23 cellular contexts compared by ENCODE assay signal in genomic region chr9:9862412-9862811, GRCh38.
"Had no signal": no experiment of that assay in that cellular context is flagged by ENCODE, and none has a peak within 500 bp of the region (broad histone marks: within the 10 kb centered on the region; RNA-seq: fewer than 3 reads in every experiment).

No MANE protein-coding gene starts in this region.

- H3K27me3 ChIP-seq: colonic mucosa, esophagus squamous epithelium, gastrocnemius medialis, heart right ventricle, left lung had no signal

- H3K4me3 ChIP-seq: colonic mucosa, esophagus squamous epithelium, gastrocnemius medialis, heart right ventricle, left lung, lower lobe of right lung, mucosa of descending colon had no signal

- H3K4me1 ChIP-seq: colonic mucosa, esophagus squamous epithelium, gastrocnemius medialis, heart right ventricle, left lung, lower lobe of right lung had no signal

- H3K36me3 ChIP-seq: colonic mucosa, esophagus squamous epithelium, gastrocnemius medialis, heart right ventricle, left lung, lower lobe of right lung had no signal

- ATAC-seq: effector memory CD8-positive, alpha-beta T cell; esophagus mucosa; gastrocnemius medialis; heart right ventricle; left cardiac atrium; left lung; left ventricle myocardium superior; lower lobe of right lung; mucosa of descending colon had no signal

- H3K27ac ChIP-seq: colonic mucosa, epithelial cell of prostate, esophagus squamous epithelium, gastrocnemius medialis, heart right ventricle, left lung, lower lobe of right lung had no signal

- DNase-seq: colonic mucosa; cortex of kidney; effector CD8-positive, alpha-beta T cell; effector memory CD8-positive, alpha-beta T cell; endodermal cell; erythroblast; esophagus squamous epithelium; foreskin fibroblast; foreskin melanocyte; gastrocnemius medialis; glutamatergic neuron; head of caudate nucleus; heart right ventricle; hippocampal formation; left cardiac atrium; left lung; left ventricle myocardium superior; lower lobe of right lung; mesenchymal stem cell; mucosa of descending colon; naive B cell had no signal

- H3K9me3 ChIP-seq: colonic mucosa, esophagus squamous epithelium, gastrocnemius medialis, heart right ventricle, left lung, lower lobe of right lung, mucosa of descending colon had no signal
